8 cellular contexts compared by ENCODE assay signal in genomic region chr3:100666699-100667098, GRCh38. TPM values are rescaled to one million over a fixed set of nuclear protein-coding genes. Genes with fewer than 3 reads are reported as not detected.
"Had no signal": no experiment of that assay in that cellular context is flagged by ENCODE, and none has a peak within 500 bp of the region (broad histone marks: within the 10 kb centered on the region; RNA-seq: fewer than 3 reads in every experiment).

No MANE protein-coding gene starts in this region.

RNA-seq across cellular contexts. Expression of gene ADGRG7, which starts 57.3 kb away (rescaled TPM):
- total RNA-seq: activated B cell treated with CpG ODN at 0.5 μM for 24 hours; activated CD4-positive, alpha-beta memory T cell treated with anti-CD3 and anti-CD28 coated beads for 36 hours; activated CD4-positive, alpha-beta T cell treated with anti-CD3 and anti-CD28 coated beads, Interleukin-2, amount 10 ng/mL, durations not matched to agents 24 days and 14 days; activated naive CD4-positive, alpha-beta T cell treated with anti-CD3 and anti-CD28 coated beads, Interleukin-2, amount 50 U/mL, for 72 hours; activated T-cell treated with anti-CD3 and anti-CD28 coated beads, Interleukin-2, amount 50 U/mL, for 4 hours; astrocyte; PC-3; SK-MEL-5 had no signal
